In genomic region chr13:44715287-44716224, GRCh38 we compare ENCODE assay signal across 1 cellular context.
TF ChIP-seq lines count a peak whose summit lies in the region.

No MANE protein-coding gene starts in this region.

TF ChIP-seq in SK-N-SH, 30 proteins besides CTCF, POLR2A, EP300 and RAD21 (continued from another document):
- TF ChIP-seq ZBTB33 (IDR thresholded peaks at IDR 0.05; ENCODE audit: borderline replicate concordance, low read depth) (no peak), USF1 (IDR thresholded peaks at IDR 0.05; ENCODE audit: borderline replicate concordance, low read depth) (no peak), SIN3A (IDR thresholded peaks at IDR 0.05; ENCODE audit: borderline replicate concordance, low read depth, low read length) (no peak), FOXJ3 (CRISPR knock-in tag; IDR thresholded peaks at IDR 0.05) (0 out of 2 replicates have a peak, but pooled peaks have one; percentile 38), TAF1 (IDR thresholded peaks at IDR 0.05; ENCODE audit: borderline replicate concordance, low read depth, low read length) (no peak), TEAD4 (IDR thresholded peaks at IDR 0.05; ENCODE audit: borderline replicate concordance, insufficient read depth) (peak; percentile 33; the same call in 1 of the 2 replicates), NFIC (IDR thresholded peaks at IDR 0.05; ENCODE audit: borderline replicate concordance) (peak; percentile 57), YY1 (IDR thresholded peaks at IDR 0.05; ENCODE audit: low read depth) (no peak), RXRA (IDR thresholded peaks at IDR 0.05; ENCODE audit: borderline replicate concordance, low read depth) (no peak; the same call in 1 of the 2 replicates), EZH2phosphoT487 (IDR thresholded peaks at IDR 0.05; ENCODE audit: borderline replicate concordance, low read depth) (no peak), RFX5 (IDR thresholded peaks at IDR 0.05; ENCODE audit: low read length) (no peak), FOSL2 (IDR thresholded peaks at IDR 0.05; ENCODE audit: borderline replicate concordance, low read depth) (no peak), SMC3 (IDR thresholded peaks at IDR 0.05; ENCODE audit: low read depth, low read length) (no peak; the same call in 1 of the 2 replicates), USF2 (IDR thresholded peaks at IDR 0.05; ENCODE audit: borderline replicate concordance, low read depth, low read length) (no peak), NRF1 (IDR thresholded peaks at IDR 0.05; ENCODE audit: low read depth, low read length) (no peak), PBX3 (IDR thresholded peaks at IDR 0.05) (no peak; the same call in 1 of the 2 replicates), GATA2 (CRISPR knock-in tag; IDR thresholded peaks at IDR 0.05) (peak; percentile 40; the same call in 1 of the 2 replicates)
